ENCODE assay signal across 1 cellular context in the genomic region with DNA sequence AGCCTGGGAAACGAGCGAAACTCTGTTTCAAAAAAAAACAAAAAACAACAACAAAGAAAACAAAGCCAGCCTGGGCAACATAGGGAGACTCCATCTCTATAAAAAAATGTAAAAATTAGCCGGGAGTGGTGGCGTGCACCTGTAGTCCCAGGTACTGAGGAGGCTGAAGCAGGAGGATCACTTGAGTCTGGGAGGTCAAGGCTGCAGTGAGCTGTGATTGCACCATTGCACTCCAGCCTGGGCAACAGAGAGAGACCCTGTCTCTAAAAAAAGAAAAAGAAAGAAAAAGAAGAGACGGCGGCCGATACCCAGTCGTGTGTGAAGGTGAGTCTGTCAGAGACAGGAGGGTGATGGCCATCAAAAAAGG.
A peak's percentile ranks its signal among the peaks of the same experiment; 100 is the strongest.
TF ChIP-seq lines count a peak whose summit lies in the region.
"Not testable (repeated sequence)": the region's sequence is repeated elsewhere in the genome, so short reads cannot be mapped to it uniquely, and the experiment has no call there.

No MANE protein-coding gene starts in this region.

TF ChIP-seq in HepG2, 621 proteins besides CTCF, POLR2A, EP300 and RAD21:
- TF ChIP-seq ZNF3 (CRISPR knock-in tag; IDR thresholded peaks at IDR 0.05) = peak; percentile 59; the same call in 1 of the 2 replicates
- peak; percentile 79 for TF ChIP-seq ZMYM3 (CRISPR knock-in tag; IDR thresholded peaks at IDR 0.05)
- TF ChIP-seq HDAC1 (CRISPR knock-in tag; IDR thresholded peaks at IDR 0.05) = 0 out of 2 replicates have a peak, but pooled peaks have one; percentile 1
- TF ChIP-seq ZNF564 (CRISPR knock-in tag; IDR thresholded peaks at IDR 0.05) = peak; percentile 28; the same call in 1 of the 2 replicates
- TF ChIP-seq PITX1 (CRISPR knock-in tag; IDR thresholded peaks at IDR 0.05) = peak; percentile 28; the same call in 1 of the 2 replicates
- TF ChIP-seq ZNF121 (CRISPR knock-in tag; IDR thresholded peaks at IDR 0.05) = peak; percentile 95
- peak; percentile 56; the same call in 1 of the 2 replicates for TF ChIP-seq ZNF460 (CRISPR knock-in tag; IDR thresholded peaks at IDR 0.05; ENCODE audit: borderline replicate concordance)
- TF ChIP-seq, protein P1, sequence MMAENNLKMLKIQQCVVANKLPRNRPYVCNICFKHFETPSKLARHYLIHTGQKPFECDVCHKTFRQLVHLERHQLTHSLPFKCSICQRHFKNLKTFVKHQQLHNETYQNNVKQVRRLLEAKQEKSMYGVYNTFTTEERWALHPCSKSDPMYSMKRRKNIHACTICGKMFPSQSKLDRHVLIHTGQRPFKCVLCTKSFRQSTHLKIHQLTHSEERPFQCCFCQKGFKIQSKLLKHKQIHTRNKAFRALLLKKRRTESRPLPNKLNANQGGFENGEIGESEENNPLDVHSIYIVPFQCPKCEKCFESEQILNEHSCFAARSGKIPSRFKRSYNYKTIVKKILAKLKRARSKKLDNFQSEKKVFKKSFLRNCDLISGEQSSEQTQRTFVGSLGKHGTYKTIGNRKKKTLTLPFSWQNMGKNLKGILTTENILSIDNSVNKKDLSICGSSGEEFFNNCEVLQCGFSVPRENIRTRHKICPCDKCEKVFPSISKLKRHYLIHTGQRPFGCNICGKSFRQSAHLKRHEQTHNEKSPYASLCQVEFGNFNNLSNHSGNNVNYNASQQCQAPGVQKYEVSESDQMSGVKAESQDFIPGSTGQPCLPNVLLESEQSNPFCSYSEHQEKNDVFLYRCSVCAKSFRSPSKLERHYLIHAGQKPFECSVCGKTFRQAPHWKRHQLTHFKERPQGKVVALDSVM (CRISPR knock-in tag; IDR thresholded peaks at IDR 0.05) = peak; percentile 98
- TF ChIP-seq, protein P2, sequence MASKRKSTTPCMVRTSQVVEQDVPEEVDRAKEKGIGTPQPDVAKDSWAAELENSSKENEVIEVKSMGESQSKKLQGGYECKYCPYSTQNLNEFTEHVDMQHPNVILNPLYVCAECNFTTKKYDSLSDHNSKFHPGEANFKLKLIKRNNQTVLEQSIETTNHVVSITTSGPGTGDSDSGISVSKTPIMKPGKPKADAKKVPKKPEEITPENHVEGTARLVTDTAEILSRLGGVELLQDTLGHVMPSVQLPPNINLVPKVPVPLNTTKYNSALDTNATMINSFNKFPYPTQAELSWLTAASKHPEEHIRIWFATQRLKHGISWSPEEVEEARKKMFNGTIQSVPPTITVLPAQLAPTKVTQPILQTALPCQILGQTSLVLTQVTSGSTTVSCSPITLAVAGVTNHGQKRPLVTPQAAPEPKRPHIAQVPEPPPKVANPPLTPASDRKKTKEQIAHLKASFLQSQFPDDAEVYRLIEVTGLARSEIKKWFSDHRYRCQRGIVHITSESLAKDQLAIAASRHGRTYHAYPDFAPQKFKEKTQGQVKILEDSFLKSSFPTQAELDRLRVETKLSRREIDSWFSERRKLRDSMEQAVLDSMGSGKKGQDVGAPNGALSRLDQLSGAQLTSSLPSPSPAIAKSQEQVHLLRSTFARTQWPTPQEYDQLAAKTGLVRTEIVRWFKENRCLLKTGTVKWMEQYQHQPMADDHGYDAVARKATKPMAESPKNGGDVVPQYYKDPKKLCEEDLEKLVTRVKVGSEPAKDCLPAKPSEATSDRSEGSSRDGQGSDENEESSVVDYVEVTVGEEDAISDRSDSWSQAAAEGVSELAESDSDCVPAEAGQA (IDR thresholded peaks at IDR 0.05; ENCODE audit: low read depth) = 0 out of 2 replicates have a peak, but pooled peaks have one; percentile 5
- TF ChIP-seq, protein P2 (CRISPR knock-in tag; IDR thresholded peaks at IDR 0.05; ENCODE audit: borderline replicate concordance) = not testable (repeated sequence)
TF ChIP-seq in HepG2: peak in this region for 9; not testable (repeated sequence) for 612.
